8 cellular contexts compared by ENCODE assay signal in the genomic region with DNA sequence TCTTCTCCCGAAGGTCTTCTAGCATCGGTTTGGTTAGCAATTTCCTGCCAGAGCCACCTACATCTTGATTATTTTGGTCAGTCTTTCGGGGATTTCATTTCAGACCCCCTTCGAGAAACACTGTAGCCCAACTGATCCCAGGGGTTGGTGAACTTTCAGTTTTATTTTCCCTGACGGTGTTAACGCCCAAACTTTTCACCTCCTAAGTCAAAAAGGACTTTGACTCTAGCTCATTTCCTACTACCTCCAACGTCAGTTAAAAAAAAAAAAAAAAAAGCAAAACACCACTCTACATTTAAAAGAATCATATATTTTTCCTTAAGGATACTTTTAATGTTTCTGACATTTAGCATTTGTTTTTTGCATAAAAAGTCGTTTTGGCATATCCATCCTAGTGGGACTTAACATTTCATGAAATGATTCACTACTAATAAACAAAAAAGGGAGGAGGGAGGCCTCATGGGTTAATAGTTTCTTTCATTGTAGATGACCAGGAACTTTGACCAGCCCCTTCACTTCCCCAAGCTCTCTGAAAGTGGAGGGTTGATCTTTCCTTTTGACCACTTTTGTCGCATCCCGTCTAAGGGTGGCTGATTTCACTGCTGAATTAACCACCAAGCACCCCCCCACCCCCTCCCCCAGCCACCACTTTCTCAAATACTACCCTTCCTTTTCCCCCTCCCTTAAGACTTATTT. TPM values are rescaled to one million over a fixed set of nuclear protein-coding genes. Genes with fewer than 3 reads are reported as not detected.
A peak's percentile ranks its signal among the peaks of the same experiment; 100 is the strongest.
DNase-seq lines count a peak whose midpoint lies in the region; FAIRE-seq and TF ChIP-seq lines count a peak whose summit lies in the region.

No MANE protein-coding gene starts in this region.

- DNase-seq in GM19239 (ENCODE audit: insufficient read length, low spot score), result no peak
- peak; percentile 68 for DNase-seq in SW480 (ENCODE audit: low spot score)
- no peak for DNase-seq in glutamatergic neuron
- no peak for DNase-seq in skeletal muscle cell (ENCODE audit: low read depth)
- DNase-seq in GM20000 (ENCODE audit: low spot score), result no peak
- no peak for DNase-seq in amygdala (lab: John Stamatoyannopoulos, UW)
- no peak for DNase-seq in cerebellar cortex (ENCODE audit: low spot score)
- DNase-seq in stimulated activated naive CD4-positive, alpha-beta T cell treated with Interleukin-2 at 50 U/mL for 16 hours (lab: John Stamatoyannopoulos, UW), result no peak

- H3K27ac Mint-ChIP-seq in glutamatergic neuron (ENCODE audit: unreplicated experiment), result no peak overlapping the region

- no peak for TF ChIP-seq CTCF in glutamatergic neuron (IDR thresholded peaks at IDR 0.05; ENCODE audit: partially characterized antibody, unreplicated experiment)
- TF ChIP-seq CTCF in GM20000 (IDR thresholded peaks at IDR 0.05; ENCODE audit: extremely low read depth, missing control alignments), result no peak

- H3K27me3 Mint-ChIP-seq in glutamatergic neuron (ENCODE audit: unreplicated experiment), result peaks cover 12% of the 10 kb centered on the region

- peak overlapping the region; percentile 33 for H3K4me3 ChIP-seq in skeletal muscle cell (ENCODE audit: low read depth, low read length)

- no peaks in the 10 kb centered on the region for H3K36me3 Mint-ChIP-seq in glutamatergic neuron (ENCODE audit: unreplicated experiment)

- H3K4me3 Mint-ChIP-seq in glutamatergic neuron (ENCODE audit: unreplicated experiment), result peak overlapping the region; percentile 55

- FAIRE-seq in GM19239 (lab: Jason Lieb, UNC), result peak; percentile 8

- peaks cover 3% of the 10 kb centered on the region for H3K9me3 Mint-ChIP-seq in glutamatergic neuron (ENCODE audit: unreplicated experiment)

- H3K4me1 Mint-ChIP-seq in glutamatergic neuron (ENCODE audit: low read depth, unreplicated experiment), result peaks cover 13% of the 10 kb centered on the region

RNA-seq across cellular contexts. Expression of a gene that starts 0.8 kb away (rescaled TPM):
- total RNA-seq in glutamatergic neuron (ENCODE audit: unreplicated experiment), result 5.0 TPM
